Comparison of ENCODE assay signal across 21 cellular contexts in genomic region chr20:63619505-63619904, GRCh38. TPM values are rescaled to one million over a fixed set of nuclear protein-coding genes. Genes with fewer than 3 reads are reported as not detected.
DNase-seq lines count a peak whose midpoint lies in the region; ATAC-seq, FAIRE-seq and TF ChIP-seq lines count a peak whose summit lies in the region.
"Had no signal": no experiment of that assay in that cellular context is flagged by ENCODE, and none has a peak within 500 bp of the region (broad histone marks: within the 10 kb centered on the region; RNA-seq: fewer than 3 reads in every experiment).

No MANE protein-coding gene starts in this region.

- H3K36me3 ChIP-seq in HUES6 (ENCODE audit: control insufficient read depth, insufficient read depth, low read length), result peaks cover 34% of the 10 kb centered on the region
- H3K36me3 ChIP-seq in neuronal stem cell (replicated peaks in 1 of 2; ENCODE audit: control insufficient read depth in 2 of 2, insufficient read depth in 2 of 2, low read length in 2 of 2), result peaks cover 27 to 61% of the 10 kb centered on the region in 2 donors

- no peak overlapping the region for H2BK120ac ChIP-seq in neuronal stem cell (ENCODE audit: low read depth, low read length)

- H3K14ac ChIP-seq in neuronal stem cell (ENCODE audit: low read length), result no peak overlapping the region

- H2BK15ac ChIP-seq in neuronal stem cell (ENCODE audit: low read length), result no peak overlapping the region

- no peak overlapping the region for H3K27ac Mint-ChIP-seq in chondrocyte (ENCODE audit: unreplicated experiment)
- H3K27ac Mint-ChIP-seq: CD8-positive, alpha-beta T cell had no signal

- H3K4me2 ChIP-seq in neuronal stem cell (ENCODE audit: insufficient read depth, low read length, poor library complexity, severe bottlenecking), result no peak overlapping the region

- no peak overlapping the region for H3K27ac ChIP-seq in HUES6 (ENCODE audit: low read depth, low read length)
- H3K27ac ChIP-seq in neuronal stem cell (replicated peaks; ENCODE audit: low read length), result no peak overlapping the region
- H3K27ac ChIP-seq: SJSA1 had no signal

- peak; percentile 2 for DNase-seq in AG20443 (ENCODE audit: low spot score)
- DNase-seq in chondrocyte (ENCODE audit: low spot score), result peak; percentile 34
- DNase-seq in neuronal stem cell (ENCODE audit: low spot score), result no peak
- no peak for DNase-seq in foreskin melanocyte
- DNase-seq in H54 (ENCODE audit: insufficient read length, low spot score), result no peak
- DNase-seq: Calu3; CD8-positive, alpha-beta T cell; GF-D8; GOT3; Karpas-422; NCI-H1417 treated with DMSO at 0.1 percent for 48 hours; NCI-H187 treated with DMSO at 0.1 percent for 48 hours; NCI-H226; NCI-H524 treated with DMSO at 0.1 percent for 48 hours; PC-3 had no signal

- H3K4me1 Mint-ChIP-seq in chondrocyte (ENCODE audit: low read depth), result peaks cover 6% of the 10 kb centered on the region

- no peaks in the 10 kb centered on the region for H3K27me3 Mint-ChIP-seq in chondrocyte (ENCODE audit: low read depth)

- no peak for ATAC-seq in GM21737 (IDR thresholded peaks at IDR 0.05; ENCODE audit: unreplicated experiment)
- ATAC-seq: CD8-positive, alpha-beta T cell; HepG2; PC-3 had no signal

- no peaks in the 10 kb centered on the region for H3K9me3 Mint-ChIP-seq in chondrocyte (ENCODE audit: low read depth)
- H3K9me3 Mint-ChIP-seq: CD8-positive, alpha-beta T cell had no signal

- peaks cover 5% of the 10 kb centered on the region for H3K79me1 ChIP-seq in neuronal stem cell (ENCODE audit: low read depth, low read length)

- H3K9me3 ChIP-seq in HUES6 (ENCODE audit: control insufficient read depth, insufficient read depth, low read depth, low read length) (0 out of 2 replicates have a peak, but pooled peaks cover 7% of the 10 kb centered on the region), neuronal stem cell (replicated peaks in 1 of 2; ENCODE audit: control insufficient read depth in 2 of 2, insufficient read depth in 1 of 2, low read depth in 1 of 2, low read length in 2 of 2) (peaks cover 5 to 17% of the 10 kb centered on the region in 2 donors)
- H3K9me3 ChIP-seq: BE2C, SJSA1 had no signal

- H2AK5ac ChIP-seq in neuronal stem cell (ENCODE audit: low read depth, low read length), result no peak overlapping the region

- no peaks in the 10 kb centered on the region for H3K27me3 ChIP-seq in HUES6 (ENCODE audit: control insufficient read depth, insufficient read depth, low read length)
- no peaks in the 10 kb centered on the region for H3K27me3 ChIP-seq in neuronal stem cell (ENCODE audit: control insufficient read depth in 3 of 3, insufficient read depth in 3 of 3, low read depth in 1 of 3, low read length in 3 of 3)
- H3K27me3 ChIP-seq: BE2C, SJSA1 had no signal

- no peak for FAIRE-seq in H54 (lab: Jason Lieb, UNC)
- FAIRE-seq: GM19239, HepG2 had no signal

- H3K18ac ChIP-seq in neuronal stem cell (ENCODE audit: low read length), result no peak overlapping the region

- no peak overlapping the region for H2BK12ac ChIP-seq in neuronal stem cell (ENCODE audit: low read length)

- no CpG with 5 or more reads among the region's 13 CpGs for WGBS in neuronal stem cell (ENCODE audit: extremely low coverage in 2 of 2, insufficient read length in 2 of 2, insufficient replicate concordance in 1 of 2), 2 donors

- H3K4me3 Mint-ChIP-seq in chondrocyte (ENCODE audit: unreplicated experiment), result no peak overlapping the region
- H3K4me3 Mint-ChIP-seq: CD8-positive, alpha-beta T cell had no signal

- H3K23ac ChIP-seq in neuronal stem cell (ENCODE audit: low read depth, low read length, poor library complexity), result no peak overlapping the region

- H3K4me3 ChIP-seq in HUES6 (ENCODE audit: low read depth, low read length) (no peak overlapping the region), neuronal stem cell (ENCODE audit: low read length in 2 of 2) (peak overlapping the region in 1 of 2 donors; percentile 44)
- H3K4me3 ChIP-seq: SJSA1 had no signal

- H2BK5ac ChIP-seq in neuronal stem cell (ENCODE audit: low read length), result no peak overlapping the region

- peaks cover 14% of the 10 kb centered on the region for H3K36me3 Mint-ChIP-seq in chondrocyte (ENCODE audit: low read depth)

- H3K4me1 ChIP-seq in HUES6 (ENCODE audit: control insufficient read depth, insufficient read depth, low read length) (no peaks in the 10 kb centered on the region), neuronal stem cell (ENCODE audit: control insufficient read depth in 2 of 2, insufficient read depth in 1 of 2, low read depth in 1 of 2, low read length in 2 of 2) (peaks cover 0 to 2% of the 10 kb centered on the region in 2 donors)
- H3K4me1 ChIP-seq: BE2C, SJSA1 had no signal

- H3K9ac ChIP-seq in HUES6 (ENCODE audit: low read length) (peak overlapping the region; percentile 37), neuronal stem cell (ENCODE audit: low read depth, low read length, poor library complexity) (peak overlapping the region; percentile 32)

- peak overlapping the region; percentile 45 for H3K4ac ChIP-seq in neuronal stem cell (ENCODE audit: low read length)

- no peak for TF ChIP-seq POLR2A in H54 (IDR thresholded peaks at IDR 0.05; ENCODE audit: low read depth, low read length)

- H4K91ac ChIP-seq in neuronal stem cell (ENCODE audit: low read depth, low read length, poor library complexity), result no peak overlapping the region

- TF ChIP-seq CTCF in chondrocyte (IDR thresholded peaks at IDR 0.05), result no peak

- no peak overlapping the region for H4K8ac ChIP-seq in neuronal stem cell (ENCODE audit: low read depth, low read length)

- H2AFZ ChIP-seq in neuronal stem cell (ENCODE audit: low read length), result no peak overlapping the region

RNA-seq across cellular contexts. Expression of gene GMEB2, which starts 7.4 kb away (rescaled TPM):
- total RNA-seq in chondrocyte, result 7.8 to 8.5 TPM (median 7.9 TPM) in 3 replicates
- polyA plus RNA-seq in neuronal stem cell (2013, experiment 1 of 2), result 9.0 TPM
- polyA plus RNA-seq in neuronal stem cell (2013, experiment 2 of 2), result 8.7 TPM

RNA-seq across cellular contexts. Expression of gene STMN3, which starts 33.7 kb away (rescaled TPM):
- 7.8 to 15.0 TPM (median 7.8 TPM) in 3 replicates for total RNA-seq in chondrocyte
- polyA plus RNA-seq in neuronal stem cell (2013, experiment 1 of 2), result 4.5 TPM
- 4.6 TPM for polyA plus RNA-seq in neuronal stem cell (2013, experiment 2 of 2)

RNA-seq across cellular contexts. Expression of gene RTEL1, which starts 38.6 kb away (rescaled TPM):
- total RNA-seq in chondrocyte, result 20.4 to 45.3 TPM (median 21.9 TPM) in 3 replicates
- 5.1 TPM for polyA plus RNA-seq in neuronal stem cell (2013, experiment 1 of 2)
- polyA plus RNA-seq in neuronal stem cell (2013, experiment 2 of 2), result 5.1 TPM

RNA-seq across cellular contexts. Expression of gene HELZ2, which starts 45.5 kb away (rescaled TPM):
- 13.6 to 18.1 TPM (median 14.9 TPM) in 3 replicates for total RNA-seq in chondrocyte
- polyA plus RNA-seq in neuronal stem cell (2013, experiment 1 of 2), result 5.7 TPM
- 5.8 TPM for polyA plus RNA-seq in neuronal stem cell (2013, experiment 2 of 2)

Comparison
In these comparisons a context has a peak if more than half of its experiments do, and no peak if none do; other contexts are left out.
1. DNase-seq: peak in AG20443 (single experiment) and chondrocyte (single experiment); none in neuronal stem cell (single experiment), foreskin melanocyte (single experiment) and H54 (single experiment).